8 cellular contexts compared by ENCODE assay signal in the genomic region with DNA sequence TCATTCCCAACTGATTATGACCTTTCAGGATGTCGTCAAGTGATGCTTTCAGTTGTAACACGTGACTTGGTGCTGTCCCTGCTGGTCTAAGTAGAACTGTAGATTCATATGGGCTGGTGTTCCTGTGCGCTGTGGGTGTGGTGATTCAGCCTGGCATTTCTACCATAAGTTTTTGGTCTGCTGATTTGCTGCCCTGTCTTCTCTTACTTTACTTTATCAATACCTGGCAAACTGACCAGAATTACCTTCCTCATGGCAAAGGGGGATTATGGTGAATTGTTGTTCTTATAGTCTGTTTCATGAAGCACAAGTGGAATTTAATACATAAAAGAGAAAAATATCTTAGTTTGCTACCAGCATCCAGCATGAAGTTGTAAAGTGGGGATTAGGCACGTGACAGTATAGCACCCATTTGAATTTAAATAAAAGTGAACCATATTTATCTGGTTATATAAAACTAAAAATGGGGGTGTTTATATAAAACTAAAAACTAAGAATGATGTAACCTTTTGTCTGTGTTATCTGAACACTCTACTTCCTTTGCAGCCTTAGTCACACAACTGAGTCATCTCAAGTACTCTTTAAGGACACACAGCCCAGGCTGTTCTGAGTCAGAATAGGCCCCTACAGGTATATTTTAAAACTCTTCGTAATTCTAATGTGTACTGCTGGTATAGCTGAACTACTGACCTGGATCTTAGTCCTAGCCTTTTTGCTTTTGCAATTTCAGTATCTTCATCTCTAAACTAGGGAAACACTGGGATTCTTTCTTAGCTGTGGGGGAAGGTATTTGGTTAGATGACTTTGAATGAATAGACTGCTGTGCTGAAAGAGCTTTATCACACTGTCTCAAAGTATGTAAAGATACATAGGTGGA. TPM values are rescaled to one million over a fixed set of nuclear protein-coding genes. Genes with fewer than 3 reads are reported as not detected.
DNase-seq lines count a peak whose midpoint lies in the region; ATAC-seq and TF ChIP-seq lines count a peak whose summit lies in the region.

No MANE protein-coding gene starts in this region.

- no peaks in the 10 kb centered on the region for H3K27me3 ChIP-seq in AG04450 (ENCODE audit: control insufficient read depth, insufficient read depth, low read length)

- H3K4me3 ChIP-seq in AG04450 (ENCODE audit: low read depth, low read length) (no peak overlapping the region), fibroblast of mammary gland (ENCODE audit: control insufficient read depth, low read depth, low read length) (no peak overlapping the region), skin epidermis (no peak overlapping the region)

- POLR2A ChIA-PET in AG04450 (lab: Yijun Ruan, JAX), result no interaction called here

- H3K9me3 ChIP-seq in AG04450 (ENCODE audit: control insufficient read depth, insufficient read depth, low read length), result no peaks in the 10 kb centered on the region

- DNase-seq in AG04450 (ENCODE audit: low read depth, low spot score) (peak; percentile 68), HS-5 (ENCODE audit: low read depth) (peak; percentile 90), fibroblast of mammary gland (ENCODE audit: low read depth) (peak; percentile 94), iPS-NIHi11 (ENCODE audit: low spot score) (no peak), NCI-H1105 treated with DMSO at 0.1 percent for 48 hours (lab: John Stamatoyannopoulos, UW) (no peak)
- DNase-seq in activated CD8-positive, alpha-beta memory T cell treated with anti-CD3 and anti-CD28 coated beads for 24 hours, result peak; percentile 66

- TF ChIP-seq CTCF in AG04450 (IDR thresholded peaks at IDR 0.05; ENCODE audit: low read depth, low read length), result no peak; the same call in 1 of the 2 replicates
- no peak for TF ChIP-seq CTCF in fibroblast of mammary gland (conservative IDR thresholded peaks at IDR 0.05; ENCODE audit: control insufficient read depth, insufficient read depth, low read depth, low read length)

- CTCF ChIA-PET in AG04450 (lab: Charles Lee), result no interaction called here

- ATAC-seq in GM19328 (IDR thresholded peaks at IDR 0.05; ENCODE audit: unreplicated experiment), result peak; percentile 65

- peak overlapping the region; percentile 66 for H3K27ac ChIP-seq in AG04450 (ENCODE audit: low read depth, low read length)
- peak overlapping the region in 11 of 21 experiments; percentile 8 to 67 (median 28) for H3K27ac ChIP-seq in skin epidermis

RNA-seq across cellular contexts. Expression of a gene that starts 28.3 kb away (rescaled TPM):
- polyA plus RNA-seq in AG04450 (2011; rRNA removed), result 5.9 and 6.6 TPM in 2 replicates
- 7.2 and 8.0 TPM in 2 replicates for polyA minus RNA-seq in AG04450 (2011; rRNA and poly(A)+ RNA removed)

RNA-seq across cellular contexts. Expression of a gene that starts 28.4 kb away (rescaled TPM):
- polyA plus RNA-seq in AG04450 (2011; rRNA removed), result 17.8 and 22.2 TPM in 2 replicates
- 5.5 and 9.8 TPM in 2 replicates for polyA minus RNA-seq in AG04450 (2011; rRNA and poly(A)+ RNA removed)

Comparison
In these comparisons a context has a peak if more than half of its experiments do, and no peak if none do; other contexts are left out.
1. DNase-seq: peak in AG04450 (single experiment), HS-5 (single experiment), activated CD8-positive, alpha-beta memory T cell treated with anti-CD3 and anti-CD28 coated beads for 24 hours (single experiment) and fibroblast of mammary gland (single experiment); none in iPS-NIHi11 (single experiment) and NCI-H1105 treated with DMSO at 0.1 percent for 48 hours (single experiment).